In genomic region chr15:68204776-68205557, GRCh38 we compare ENCODE assay signal across 9 cellular contexts. TPM values are rescaled to one million over a fixed set of nuclear protein-coding genes. Genes with fewer than 3 reads are reported as not detected.
DNase-seq lines count a peak whose midpoint lies in the region; ATAC-seq and TF ChIP-seq lines count a peak whose summit lies in the region.
"Had no signal": no experiment of that assay in that cellular context is flagged by ENCODE, and none has a peak within 500 bp of the region (broad histone marks: within the 10 kb centered on the region; RNA-seq: fewer than 3 reads in every experiment).

Gene CALML4, minus strand, starts transcription at chr15:68205332. Its CDS starts 85 bp downstream, at chr15:68205247.

- peaks cover 12% of the 10 kb centered on the region for H3K36me3 Mint-ChIP-seq in GM23338 (ENCODE audit: low read depth)

- BruUV-seq in PC-9 (replicated peaks; lab: Mats Ljungman, UMichigan) = no TSS peak

- H3K27ac ChIP-seq in GM23338 (ENCODE audit: low read depth) = peak within 1 kb of the TSS; percentile 90
- no peak within 1 kb of the TSS for H3K27ac ChIP-seq in PC-9
- peak within 1 kb of the TSS; percentile 27 to 61 (median 41) for H3K27ac ChIP-seq in sigmoid colon

- TF ChIP-seq CTCF in GM23338 (conservative IDR thresholded peaks at IDR 0.05; ENCODE audit: low read depth in 2 of 2) = no peak
- TF ChIP-seq CTCF in PC-9 (conservative IDR thresholded peaks at IDR 0.05) = no peak
- TF ChIP-seq CTCF in sigmoid colon (IDR thresholded peaks at IDR 0.05) = no peak
- TF ChIP-seq CTCF in GM13976 (IDR thresholded peaks at IDR 0.05; ENCODE audit: borderline replicate concordance, control extremely low read depth, extremely low read depth, insufficient read depth, missing control alignments) = no peak

- 9 to 37% methylated on average over 16 of the region's 16 CpGs for WGBS in sigmoid colon, 2 donors

- H3K9me3 ChIP-seq in PC-9 (ENCODE audit: insufficient read depth, low read depth) (no peaks in the 10 kb centered on the region), sigmoid colon (no peaks in the 10 kb centered on the region)

- ATAC-seq in GM23338 (no peak), left cardiac atrium (peak; percentile 66 to 68)

- H3K27me3 ChIP-seq in GM23338 (ENCODE audit: insufficient read depth) = no peaks in the 10 kb centered on the region
- no peaks in the 10 kb centered on the region for H3K27me3 ChIP-seq in PC-9 (ENCODE audit: insufficient read depth, low read depth)
- no peaks in the 10 kb centered on the region for H3K27me3 ChIP-seq in sigmoid colon

- POLR2A ChIA-PET in PC-9 (lab: Charles Lee; ENCODE audit: unreplicated experiment) = no interaction called here

- peaks cover 26% of the 10 kb centered on the region for H3K27me3 Mint-ChIP-seq in GM23338 (ENCODE audit: insufficient read depth, low read depth, poor library complexity)

- in situ Hi-C loops in GM13976 (cut with MboI; ENCODE audit: low sequenced_read_pairs, unreplicated experiment) = no loop called here

- H3K4me3 ChIP-seq in GM23338 = peak within 1 kb of the TSS; percentile 38
- no peak within 1 kb of the TSS for H3K4me3 ChIP-seq in PC-9
- H3K4me3 ChIP-seq in sigmoid colon = peak within 1 kb of the TSS; percentile 7 to 34 (median 22)

- intact Hi-C loops in PC-9 (cut with micrococcal nuclease; ENCODE audit: unreplicated experiment) (no loop called here), left cardiac atrium (cut with DNase I) (no loop called here), sigmoid colon (cut with DNase I) (loop anchor here (10.0 kb wide), 1 partner anchor 660 kb away; the partner anchor contains the start of gene MAP2K5)

- no peaks in the 10 kb centered on the region for H3K36me3 ChIP-seq in GM23338 (ENCODE audit: insufficient read depth)
- no peaks in the 10 kb centered on the region for H3K36me3 ChIP-seq in PC-9 (ENCODE audit: low read depth)
- H3K36me3 ChIP-seq in sigmoid colon = no peaks in the 10 kb centered on the region

- H3F3A ChIP-seq in GM23338 (replicated peaks; ENCODE audit: low read depth) (peaks cover 8% of the 10 kb centered on the region; the same call in 1 of the 2 replicates), PC-9 (ENCODE audit: insufficient read depth, low read depth) (no peaks in the 10 kb centered on the region)

- H3K4me3 Mint-ChIP-seq in GM23338 = no peak within 1 kb of the TSS; the same call in 2 of the 3 replicates

- peak in 1 of 2 donors; percentile 57 for TF ChIP-seq POLR2A in sigmoid colon (IDR thresholded peaks at IDR 0.05)

- H3K9me2 ChIP-seq in GM23338 (ENCODE audit: insufficient read depth) (no peaks in the 10 kb centered on the region), PC-9 (ENCODE audit: insufficient read depth) (no peaks in the 10 kb centered on the region)

- H3K4me2 ChIP-seq in GM23338 = peak within 1 kb of the TSS; percentile 71
- H3K4me2 ChIP-seq in PC-9 = no peak within 1 kb of the TSS

- CTCF ChIA-PET in PC-9 (lab: Charles Lee) = no interaction called here

- peak within 1 kb of the TSS; percentile 87 for H3K27ac Mint-ChIP-seq in GM23338

- H4K20me1 ChIP-seq in GM23338 (replicated peaks; ENCODE audit: insufficient read depth) (peaks cover 21% of the 10 kb centered on the region), PC-9 (ENCODE audit: insufficient read depth) (no peaks in the 10 kb centered on the region)

- DNase-seq in GM23338 (ENCODE audit: low spot score) (peak; percentile 42), PC-9 (no peak), left cardiac atrium (peak; percentile 77), sigmoid colon (peak; percentile 86), GM13976 (ENCODE audit: low spot score) (no peak), NCI-H1436 treated with DMSO at 0.1 percent for 48 hours (lab: John Stamatoyannopoulos, UW) (no peak), NK-92 (lab: John Stamatoyannopoulos, UW; ENCODE audit: unreplicated experiment) (no peak), NCI-H82 treated with DMSO at 0.1 percent for 48 hours (lab: John Stamatoyannopoulos, UW; ENCODE audit: unreplicated experiment) (no peak)
- DNase-seq: activated T-cell treated with anti-CD3 and anti-CD28 coated beads, Interleukin-2, amount 50 U/mL, for 1 hour had no signal

- no peak for TF ChIP-seq EP300 in sigmoid colon (IDR thresholded peaks at IDR 0.05)

- H3K4me1 ChIP-seq in GM23338 (ENCODE audit: insufficient read depth) (peaks cover 45% of the 10 kb centered on the region), PC-9 (replicated peaks; ENCODE audit: insufficient read depth) (no peaks in the 10 kb centered on the region), sigmoid colon (peaks cover 0 to 39% (median 35%) of the 10 kb centered on the region in 4 donors)

- no peak within 1 kb of the TSS for H2AFZ ChIP-seq in GM23338
- no peak within 1 kb of the TSS for H2AFZ ChIP-seq in PC-9

- no peaks in the 10 kb centered on the region for H3K9me3 Mint-ChIP-seq in GM23338

- peaks cover 62% of the 10 kb centered on the region for H3K4me1 Mint-ChIP-seq in GM23338

- peaks cover 19% of the 10 kb centered on the region for H3K79me2 ChIP-seq in GM23338 (replicated peaks; ENCODE audit: insufficient read depth)
- no peaks in the 10 kb centered on the region for H3K79me2 ChIP-seq in PC-9 (ENCODE audit: low read depth)

TF ChIP-seq in GM23338, 12 proteins besides CTCF, POLR2A, EP300 and RAD21:
- no peak for TF ChIP-seq REST (IDR thresholded peaks at IDR 0.05; ENCODE audit: unreplicated experiment)

RNA-seq across cellular contexts. Expression of gene CALML4, which starts in this region (rescaled TPM):
- 13.4 and 15.8 TPM in 2 replicates for total RNA-seq in GM23338 (2014; rRNA removed; shearing (Covaris generic))
- polyA plus RNA-seq in GM23338 (2016; fragmentation: Nextera tagmentation; extraction: Ambion mirVana) (15.0 and 16.2 TPM in 2 replicates), sigmoid colon (100 to 1,000 TPM; 154 to 309 (median 214) TPM)
- total RNA-seq in PC-9 (2021) (10.9 and 12.6 TPM in 2 replicates), left cardiac atrium (1 to 10 TPM; 3.7 to 4.3 TPM), sigmoid colon (10 to 100 TPM in 1 of 4 donors, 1 to 10 TPM in 3; 3.9 to 10.9 (median 5.4) TPM)

Comparison
In these comparisons a context has a peak if more than half of its experiments do, and no peak if none do; other contexts are left out.
1. DNase-seq: peak in GM23338 (single experiment), left cardiac atrium (single experiment) and sigmoid colon (single experiment); none in PC-9 (0 of 2), GM13976 (single experiment), NCI-H1436 treated with DMSO at 0.1 percent for 48 hours (single experiment), NK-92 (single experiment) and NCI-H82 treated with DMSO at 0.1 percent for 48 hours (single experiment).